2 cellular contexts compared by ENCODE assay signal in the genomic region with DNA sequence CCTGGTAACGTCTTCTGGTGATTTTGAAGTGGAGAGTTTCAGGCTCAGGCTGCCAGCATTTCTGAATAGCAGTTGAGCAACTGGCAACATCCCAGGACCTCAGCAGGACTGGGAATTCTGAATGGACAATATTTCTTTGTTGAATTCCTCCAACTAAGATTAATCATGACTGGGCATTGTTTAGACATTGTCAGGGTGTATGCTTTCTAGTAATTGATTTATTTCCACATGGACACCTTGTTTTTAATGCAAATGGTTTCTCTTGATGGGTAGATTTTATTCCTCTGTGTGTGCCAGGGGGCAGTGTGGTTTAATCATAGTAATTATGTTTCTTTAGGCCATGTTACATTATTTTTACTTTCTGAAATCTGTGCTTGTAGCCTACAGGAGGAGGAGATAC.
TF ChIP-seq lines count a peak whose summit lies in the region.

No MANE protein-coding gene starts in this region.

TF ChIP-seq in GM23338, 12 proteins besides CTCF, POLR2A, EP300 and RAD21 (continued from another document):
- TF ChIP-seq EZH2phosphoT487 (IDR thresholded peaks at IDR 0.05; ENCODE audit: unreplicated experiment) (no peak), CREB1 (CRISPR knock-in tag; IDR thresholded peaks at IDR 0.05; ENCODE audit: low read depth) (no peak), STAT1 (IDR thresholded peaks at IDR 0.05; ENCODE audit: unreplicated experiment) (no peak), POLR2AphosphoS5 (IDR thresholded peaks at IDR 0.05; ENCODE audit: low read depth) (no peak)

TF ChIP-seq in SK-N-SH, 30 proteins besides CTCF, POLR2A, EP300 and RAD21 (continued from another document):
- TF ChIP-seq, protein P1, sequence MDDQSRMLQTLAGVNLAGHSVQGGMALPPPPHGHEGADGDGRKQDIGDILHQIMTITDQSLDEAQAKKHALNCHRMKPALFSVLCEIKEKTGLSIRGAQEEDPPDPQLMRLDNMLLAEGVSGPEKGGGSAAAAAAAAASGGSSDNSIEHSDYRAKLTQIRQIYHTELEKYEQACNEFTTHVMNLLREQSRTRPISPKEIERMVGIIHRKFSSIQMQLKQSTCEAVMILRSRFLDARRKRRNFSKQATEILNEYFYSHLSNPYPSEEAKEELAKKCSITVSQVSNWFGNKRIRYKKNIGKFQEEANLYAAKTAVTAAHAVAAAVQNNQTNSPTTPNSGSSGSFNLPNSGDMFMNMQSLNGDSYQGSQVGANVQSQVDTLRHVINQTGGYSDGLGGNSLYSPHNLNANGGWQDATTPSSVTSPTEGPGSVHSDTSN (IDR thresholded peaks at IDR 0.05): no peak
- no peak for TF ChIP-seq TEAD4 (IDR thresholded peaks at IDR 0.05; ENCODE audit: borderline replicate concordance, insufficient read depth)
- no peak for TF ChIP-seq CHD2 (IDR thresholded peaks at IDR 0.05; ENCODE audit: low read length, partially characterized antibody)
- no peak for TF ChIP-seq TAF1 (IDR thresholded peaks at IDR 0.05; ENCODE audit: borderline replicate concordance, low read depth, low read length)
- TF ChIP-seq, protein P2, sequence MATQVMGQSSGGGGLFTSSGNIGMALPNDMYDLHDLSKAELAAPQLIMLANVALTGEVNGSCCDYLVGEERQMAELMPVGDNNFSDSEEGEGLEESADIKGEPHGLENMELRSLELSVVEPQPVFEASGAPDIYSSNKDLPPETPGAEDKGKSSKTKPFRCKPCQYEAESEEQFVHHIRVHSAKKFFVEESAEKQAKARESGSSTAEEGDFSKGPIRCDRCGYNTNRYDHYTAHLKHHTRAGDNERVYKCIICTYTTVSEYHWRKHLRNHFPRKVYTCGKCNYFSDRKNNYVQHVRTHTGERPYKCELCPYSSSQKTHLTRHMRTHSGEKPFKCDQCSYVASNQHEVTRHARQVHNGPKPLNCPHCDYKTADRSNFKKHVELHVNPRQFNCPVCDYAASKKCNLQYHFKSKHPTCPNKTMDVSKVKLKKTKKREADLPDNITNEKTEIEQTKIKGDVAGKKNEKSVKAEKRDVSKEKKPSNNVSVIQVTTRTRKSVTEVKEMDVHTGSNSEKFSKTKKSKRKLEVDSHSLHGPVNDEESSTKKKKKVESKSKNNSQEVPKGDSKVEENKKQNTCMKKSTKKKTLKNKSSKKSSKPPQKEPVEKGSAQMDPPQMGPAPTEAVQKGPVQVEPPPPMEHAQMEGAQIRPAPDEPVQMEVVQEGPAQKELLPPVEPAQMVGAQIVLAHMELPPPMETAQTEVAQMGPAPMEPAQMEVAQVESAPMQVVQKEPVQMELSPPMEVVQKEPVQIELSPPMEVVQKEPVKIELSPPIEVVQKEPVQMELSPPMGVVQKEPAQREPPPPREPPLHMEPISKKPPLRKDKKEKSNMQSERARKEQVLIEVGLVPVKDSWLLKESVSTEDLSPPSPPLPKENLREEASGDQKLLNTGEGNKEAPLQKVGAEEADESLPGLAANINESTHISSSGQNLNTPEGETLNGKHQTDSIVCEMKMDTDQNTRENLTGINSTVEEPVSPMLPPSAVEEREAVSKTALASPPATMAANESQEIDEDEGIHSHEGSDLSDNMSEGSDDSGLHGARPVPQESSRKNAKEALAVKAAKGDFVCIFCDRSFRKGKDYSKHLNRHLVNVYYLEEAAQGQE (IDR thresholded peaks at IDR 0.05; ENCODE audit: low read depth, low read length): no peak
- TF ChIP-seq NRF1 (IDR thresholded peaks at IDR 0.05; ENCODE audit: low read depth, low read length): no peak
- TF ChIP-seq RFX5 (IDR thresholded peaks at IDR 0.05; ENCODE audit: low read length): no peak
